In genomic region chr11:65833297-65834030, GRCh38 we compare ENCODE assay signal across 7 cellular contexts. TPM values are rescaled to one million over a fixed set of nuclear protein-coding genes. Genes with fewer than 3 reads are reported as not detected.
DNase-seq lines count a peak whose midpoint lies in the region; ATAC-seq and TF ChIP-seq lines count a peak whose summit lies in the region.

Gene SNX32 (plus strand): TSS chr11:65833963. CDS start chr11:65834066, 103 bp downstream.

- TF ChIP-seq CTCF in liver (IDR thresholded peaks at IDR 0.05; ENCODE audit: low read depth, low read length, missing input control) = no peak

- POLR2A ChIA-PET in activated CD4-positive, alpha-beta T cell treated with anti-CD3 and anti-CD28 coated beads, Interleukin-2, amount 10 ng/mL, durations not matched to agents 7 days and 5 days (lab: Charles Lee) = interaction anchor here (0.6 kb wide), 2 partner anchors 26 to 372 kb away, joined by 3 to 18 read pairs; partner anchors contain the start of gene MUS81

- no peaks in the 10 kb centered on the region for H3K36me3 Mint-ChIP-seq in activated CD4-positive, alpha-beta T cell treated with anti-CD3 and anti-CD28 coated beads, Interleukin-2, amount 10 ng/mL, durations not matched to agents 7 days and 5 days (ENCODE audit: low read depth)

- peaks cover 17% of the 10 kb centered on the region for H3K4me1 Mint-ChIP-seq in activated CD4-positive, alpha-beta T cell treated with anti-CD3 and anti-CD28 coated beads, Interleukin-2, amount 10 ng/mL, durations not matched to agents 7 days and 5 days

- peak within 1 kb of the TSS; percentile 62 to 69 for H3K9ac ChIP-seq in duodenal mucosa (ENCODE audit: low read depth in 1 of 2, low read length in 2 of 2)
- H3K9ac ChIP-seq in liver (ENCODE audit: low read depth in 1 of 2, low read length in 2 of 2) = no peak within 1 kb of the TSS

- H3K4me3 ChIP-seq in duodenal mucosa (ENCODE audit: low read depth in 1 of 2, low read length in 2 of 2) (peak within 1 kb of the TSS; percentile 79 to 88), liver (ENCODE audit: low read depth in 1 of 3, low read length in 3 of 3) (peak within 1 kb of the TSS in 2 of 3 donors; percentile 46 to 54)

- TF ChIP-seq RAD21 in liver (IDR thresholded peaks at IDR 0.05) = no peak

- peak; percentile 95 for DNase-seq in NCI-H2227 treated with DMSO at 0.1 percent for 48 hours (lab: John Stamatoyannopoulos, UW)
- peak; percentile 96 for DNase-seq in activated CD4-positive, alpha-beta T cell treated with anti-CD3 and anti-CD28 coated beads, Interleukin-2, amount 10 ng/mL, durations not matched to agents 7 days and 5 days
- peak; percentile 94 for DNase-seq in stimulated activated CD4-positive, alpha-beta T cell treated with anti-CD3 and anti-CD28 coated beads, Interleukin-2, amount 100 ng/mL, for 4 hours (ENCODE audit: low read depth)

- H3K9me3 ChIP-seq in duodenal mucosa (ENCODE audit: control insufficient read depth in 1 of 2, low read length in 2 of 2) = no peaks in the 10 kb centered on the region
- no peaks in the 10 kb centered on the region for H3K9me3 ChIP-seq in liver (ENCODE audit: control insufficient read depth in 4 of 4, low read length in 3 of 4)

- WGBS in liver = 5% methylated on average over 63 of the region's 63 CpGs

- no peak within 1 kb of the TSS for H3K4me3 Mint-ChIP-seq in activated CD4-positive, alpha-beta T cell treated with anti-CD3 and anti-CD28 coated beads, Interleukin-2, amount 10 ng/mL, durations not matched to agents 7 days and 5 days

- peaks cover 11 to 21% of the 10 kb centered on the region in 2 donors for H3K4me1 ChIP-seq in duodenal mucosa (ENCODE audit: control insufficient read depth in 1 of 2, insufficient read depth in 2 of 2, low read length in 2 of 2)
- H3K4me1 ChIP-seq in liver (ENCODE audit: control insufficient read depth in 4 of 4, insufficient read depth in 4 of 4, low read length in 3 of 4) = peaks cover 2 to 9% (median 3%) of the 10 kb centered on the region in 4 donors

- CTCF ChIA-PET in activated CD4-positive, alpha-beta T cell treated with anti-CD3 and anti-CD28 coated beads, Interleukin-2, amount 10 ng/mL, durations not matched to agents 7 days and 5 days (lab: Charles Lee) = interaction anchor here (1.0 to 4.3 kb wide), 11 partner anchors 10 to 195 kb away, joined by 3 to 31 read pairs (median 5); partner anchors contain the start of genes AP5B1, FIBP, KAT5 and MUS81

- peaks cover 25% of the 10 kb centered on the region for H3K27me3 Mint-ChIP-seq in activated CD4-positive, alpha-beta T cell treated with anti-CD3 and anti-CD28 coated beads, Interleukin-2, amount 10 ng/mL, durations not matched to agents 7 days and 5 days

- no peaks in the 10 kb centered on the region for H3K27me3 ChIP-seq in duodenal mucosa (ENCODE audit: control insufficient read depth in 1 of 2, insufficient read depth in 2 of 2, low read length in 2 of 2)
- H3K27me3 ChIP-seq in liver (ENCODE audit: control insufficient read depth in 4 of 4, insufficient read depth in 4 of 4, low read length in 3 of 4) = peaks cover 0 to 5% (median 0%) of the 10 kb centered on the region in 4 donors

- H3K27ac ChIP-seq in duodenal mucosa (ENCODE audit: low read depth, low read length) (no peak within 1 kb of the TSS), liver (ENCODE audit: low read depth in 1 of 2, low read length in 2 of 2) (no peak within 1 kb of the TSS)

- ATAC-seq in GM18519 (IDR thresholded peaks at IDR 0.05; ENCODE audit: low FRiP score, unreplicated experiment) (peak; percentile 71), HG03095 (IDR thresholded peaks at IDR 0.05; ENCODE audit: unreplicated experiment) (peak; percentile 85)

- peaks cover 3% of the 10 kb centered on the region for H3K9me3 Mint-ChIP-seq in activated CD4-positive, alpha-beta T cell treated with anti-CD3 and anti-CD28 coated beads, Interleukin-2, amount 10 ng/mL, durations not matched to agents 7 days and 5 days

- H3K36me3 ChIP-seq in duodenal mucosa (ENCODE audit: control insufficient read depth in 1 of 2, insufficient read depth in 2 of 2, low read length in 2 of 2) = no peaks in the 10 kb centered on the region
- H3K36me3 ChIP-seq in liver (ENCODE audit: control insufficient read depth in 4 of 4, insufficient read depth in 3 of 4, low read depth in 1 of 4, low read length in 3 of 4) = no peaks in the 10 kb centered on the region

- H3K27ac Mint-ChIP-seq in activated CD4-positive, alpha-beta T cell treated with anti-CD3 and anti-CD28 coated beads, Interleukin-2, amount 10 ng/mL, durations not matched to agents 7 days and 5 days = no peak within 1 kb of the TSS

TF ChIP-seq in liver, 16 proteins besides CTCF, POLR2A, EP300 and RAD21:
- TF ChIP-seq JUND (IDR thresholded peaks at IDR 0.05) (no peak), GABPA (IDR thresholded peaks at IDR 0.05 in 1 of 2, conservative IDR thresholded peaks at IDR 0.05 in 1 of 2) (no peak), SP1 (IDR thresholded peaks at IDR 0.05) (peak; percentile 100)

RNA-seq across cellular contexts. Expression of gene SNX32, which starts in this region (rescaled TPM):
- total RNA-seq in activated CD4-positive, alpha-beta T cell treated with anti-CD3 and anti-CD28 coated beads, Interleukin-2, amount 10 ng/mL, durations not matched to agents 7 days and 5 days = 1 to 10 TPM; 2.1 to 2.2 TPM
- total RNA-seq in liver = under 1 TPM; under 0.01 to 0.09 TPM
- under 1 TPM; 0.02 to 0.38 TPM for polyA plus RNA-seq in liver

Comparison
In these comparisons a context has a peak if more than half of its experiments do, and no peak if none do; other contexts are left out.
1. H3K9ac ChIP-seq: peak in duodenal mucosa (2 of 2); none in liver (0 of 2).
2. Peak in every context shown above with its lines, with median percentiles within 50 percentile points of each other: DNase-seq.